In genomic region chr20:57783196-57783595, GRCh38 we compare ENCODE assay signal across 18 cellular contexts.
"Had no signal": no experiment of that assay in that cellular context is flagged by ENCODE, and none has a peak within 500 bp of the region (broad histone marks: within the 10 kb centered on the region; RNA-seq: fewer than 3 reads in every experiment).

No MANE protein-coding gene starts in this region.

- H3K27ac ChIP-seq: colonic mucosa, gastrocnemius medialis, left lung, parathyroid adenoma, thyroid gland had no signal

- H3K9me3 Mint-ChIP-seq: activated naive CD8-positive, alpha-beta T cell treated with anti-CD3 and anti-CD28 coated beads, Interleukin-2, amount 50 U/mL, for 24 hours; activated T-helper 1 cell treated with anti-CD3 and anti-CD28 coated beads, Interleukin-12 subunit alpha, Interleukin-12 subunit beta, Interleukin-2, Interleukin-4 antibody, amounts not matched to agents 30 ng/mL and 10 ng/mL and 1 ng/mL, durations not matched to agents 14 hours and 24 hours and 36 hours; central memory CD8-positive, alpha-beta T cell; naive thymus-derived CD8-positive, alpha-beta T cell; T-helper 1 cell treated with Interleukin-12 subunit alpha and Interleukin-12 subunit beta and Interleukin-4 antibody, amounts not matched to agents 30 μg/mL and 1 μg/mL, for 36 hours had no signal

- H3K27ac Mint-ChIP-seq: activated naive CD8-positive, alpha-beta T cell treated with anti-CD3 and anti-CD28 coated beads, Interleukin-2, amount 50 U/mL, for 24 hours; activated T-helper 1 cell treated with anti-CD3 and anti-CD28 coated beads, Interleukin-12 subunit alpha, Interleukin-12 subunit beta, Interleukin-2, Interleukin-4 antibody, amounts not matched to agents 30 ng/mL and 10 ng/mL and 1 ng/mL, durations not matched to agents 14 hours and 24 hours and 36 hours; naive thymus-derived CD8-positive, alpha-beta T cell; T-helper 1 cell treated with Interleukin-12 subunit alpha and Interleukin-12 subunit beta and Interleukin-4 antibody, amounts not matched to agents 30 μg/mL and 1 μg/mL, for 36 hours had no signal

- H3K4me1 Mint-ChIP-seq: activated naive CD8-positive, alpha-beta T cell treated with anti-CD3 and anti-CD28 coated beads, Interleukin-2, amount 50 U/mL, for 24 hours; central memory CD8-positive, alpha-beta T cell had no signal

- H3K27me3 ChIP-seq: colonic mucosa, gastrocnemius medialis, left lung, thyroid gland had no signal

- ATAC-seq: activated CD4-positive, CD25-positive, alpha-beta regulatory T cell treated with anti-CD3 and anti-CD28 coated beads, Interleukin-2, amount 50 U/mL, for 24 hours; activated naive CD8-positive, alpha-beta T cell treated with anti-CD3 and anti-CD28 coated beads, Interleukin-2, amount 50 U/mL, for 24 hours; gastrocnemius medialis; left lung; naive thymus-derived CD8-positive, alpha-beta T cell had no signal

- DNase-seq: activated CD4-positive, alpha-beta T cell treated with anti-CD3 and anti-CD28 coated beads, Interleukin-2, amount 50 U/mL, for 1 hour; activated CD8-positive, alpha-beta memory T cell treated with anti-CD3 and anti-CD28 coated beads for 24 hours; activated naive CD4-positive, alpha-beta T cell; activated naive CD8-positive, alpha-beta T cell treated with anti-CD3 and anti-CD28 coated beads, Interleukin-2, amount 50 U/mL, for 24 hours; colonic mucosa; gastrocnemius medialis; naive thymus-derived CD8-positive, alpha-beta T cell; stimulated activated CD4-positive, alpha-beta T cell treated with anti-CD3 and anti-CD28 coated beads, Interleukin-12 subunit alpha, Interleukin-12 subunit beta, amount 100 ng/mL, for 4 hours; stimulated activated CD4-positive, alpha-beta T cell treated with anti-CD3 and anti-CD28 coated beads, Interleukin-1b, Interleukin-23, amount 100 ng/mL, for 48 hours; stimulated activated CD8-positive, alpha-beta memory T cell treated with anti-CD3 and anti-CD28 coated beads, Interleukin-4, amount 100 ng/mL, for 48 hours; stimulated activated naive CD4-positive, alpha-beta T cell; thyroid gland had no signal

- H3K4me3 ChIP-seq: colonic mucosa, gastrocnemius medialis, left lung, thyroid gland had no signal

- H3K4me1 ChIP-seq: colonic mucosa, gastrocnemius medialis, left lung, parathyroid adenoma, thyroid gland had no signal

- H3K36me3 ChIP-seq: colonic mucosa, gastrocnemius medialis, left lung, thyroid gland had no signal

- H3K36me3 Mint-ChIP-seq: naive thymus-derived CD8-positive, alpha-beta T cell had no signal

- H3K9me3 ChIP-seq: colonic mucosa, gastrocnemius medialis, left lung, thyroid gland had no signal

- H3K4me3 Mint-ChIP-seq: activated naive CD8-positive, alpha-beta T cell treated with anti-CD3 and anti-CD28 coated beads, Interleukin-2, amount 50 U/mL, for 24 hours; activated T-helper 1 cell treated with anti-CD3 and anti-CD28 coated beads, Interleukin-12 subunit alpha, Interleukin-12 subunit beta, Interleukin-2, Interleukin-4 antibody, amounts not matched to agents 30 ng/mL and 10 ng/mL and 1 ng/mL, durations not matched to agents 14 hours and 24 hours and 36 hours; central memory CD8-positive, alpha-beta T cell; naive thymus-derived CD8-positive, alpha-beta T cell; T-helper 1 cell treated with Interleukin-12 subunit alpha and Interleukin-12 subunit beta and Interleukin-4 antibody, amounts not matched to agents 30 μg/mL and 1 μg/mL, for 36 hours had no signal
